Comparison of ENCODE assay signal across 29 cellular contexts in the genomic region with DNA sequence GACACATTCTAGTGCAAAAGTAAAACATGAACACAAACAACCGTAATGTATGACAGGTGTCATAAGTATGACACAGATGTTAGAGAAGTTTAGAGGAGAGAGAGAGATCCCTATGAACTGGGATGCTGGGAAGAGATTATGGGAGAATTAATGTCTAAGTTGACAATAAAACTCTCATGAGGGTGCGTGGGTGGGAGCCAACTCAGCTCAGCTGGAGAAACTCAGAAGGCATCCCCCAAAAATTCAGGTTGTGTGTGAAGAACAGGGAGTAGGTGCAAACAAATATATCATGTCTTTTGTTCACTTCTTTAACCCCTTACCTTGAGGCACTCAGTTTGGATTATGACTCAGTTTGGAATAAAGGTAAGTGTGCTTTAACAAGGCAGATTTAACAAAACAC.
"Had no signal": no experiment of that assay in that cellular context is flagged by ENCODE, and none has a peak within 500 bp of the region (broad histone marks: within the 10 kb centered on the region; RNA-seq: fewer than 3 reads in every experiment).

No MANE protein-coding gene starts in this region.

- H3K27ac ChIP-seq: breast epithelium, heart left ventricle, neutrophil, prostate gland, suprapubic skin, tibial artery, upper lobe of right lung, VCaP had no signal

- DNase-seq: activated CD4-positive, alpha-beta T cell treated with anti-CD3 and anti-CD28 coated beads, Interleukin-2, amount 10 ng/mL, durations not matched to agents 24 days and 14 days; activated CD8-positive, alpha-beta T cell treated with anti-CD3 and anti-CD28 coated beads for 36 hours; activated gamma-delta T cell treated with Interleukin-2 at 50 U/mL for 16 hours; central memory CD4-positive, alpha-beta T cell; endodermal cell; foreskin fibroblast; heart left ventricle; hypothalamus; immature natural killer cell; kidney; left colon; mammary epithelial cell; nephron progenitor cell; retina; stimulated activated CD4-positive, alpha-beta T cell treated with anti-CD3 and anti-CD28 coated beads, Interleukin-15, amount 100 ng/mL, for 24 hours; stimulated activated CD4-positive, alpha-beta T cell treated with anti-CD3 and anti-CD28 coated beads, Interleukin-2, amount 100 ng/mL, for 24 hours; stimulated activated naive CD4-positive, alpha-beta T cell; T-helper 9 cell; tibial artery; upper lobe of right lung had no signal

- H3K27ac Mint-ChIP-seq: activated CD4-positive, alpha-beta T cell treated with anti-CD3 and anti-CD28 coated beads, Interleukin-2, amount 10 ng/mL, durations not matched to agents 24 days and 14 days; activated CD8-positive, alpha-beta T cell treated with anti-CD3 and anti-CD28 coated beads for 36 hours; activated T-helper 1 cell treated with anti-CD3 and anti-CD28 coated beads, Interleukin-12 subunit alpha, Interleukin-12 subunit beta, Interleukin-2, Interleukin-4 antibody, amounts not matched to agents 30 ng/mL and 10 ng/mL and 1 ng/mL, durations not matched to agents 14 hours and 24 hours and 36 hours; dendritic cell treated with granulocyte-macrophage colony-stimulating factor and Interleukin-4, amounts not matched to agents 40 ng/mL and 50 ng/mL, for 4 days; endodermal cell; immature natural killer cell; nephron progenitor cell had no signal

- H3K4me2 ChIP-seq: smooth muscle cell had no signal

- H3K4me1 ChIP-seq: breast epithelium, prostate gland, tibial artery, upper lobe of right lung had no signal

- ATAC-seq: activated CD8-positive, alpha-beta T cell treated with anti-CD3 and anti-CD28 coated beads for 36 hours; esophagus mucosa; heart left ventricle; left colon; upper lobe of right lung had no signal

- H3K9me3 Mint-ChIP-seq: endodermal cell had no signal

- H3K27me3 Mint-ChIP-seq: activated CD4-positive, alpha-beta T cell treated with anti-CD3 and anti-CD28 coated beads, Interleukin-2, amount 10 ng/mL, durations not matched to agents 24 days and 14 days; activated CD8-positive, alpha-beta T cell treated with anti-CD3 and anti-CD28 coated beads for 36 hours; dendritic cell treated with granulocyte-macrophage colony-stimulating factor and Interleukin-4, amounts not matched to agents 40 ng/mL and 50 ng/mL, for 4 days had no signal

- H3K4me3 Mint-ChIP-seq: activated CD4-positive, alpha-beta T cell treated with anti-CD3 and anti-CD28 coated beads, Interleukin-2, amount 10 ng/mL, durations not matched to agents 24 days and 14 days; activated CD8-positive, alpha-beta T cell treated with anti-CD3 and anti-CD28 coated beads for 36 hours; activated T-helper 1 cell treated with anti-CD3 and anti-CD28 coated beads, Interleukin-12 subunit alpha, Interleukin-12 subunit beta, Interleukin-2, Interleukin-4 antibody, amounts not matched to agents 30 ng/mL and 10 ng/mL and 1 ng/mL, durations not matched to agents 14 hours and 24 hours and 36 hours; dendritic cell treated with granulocyte-macrophage colony-stimulating factor and Interleukin-4, amounts not matched to agents 40 ng/mL and 50 ng/mL, for 4 days; endodermal cell; immature natural killer cell; nephron progenitor cell had no signal

- H3K9me3 ChIP-seq: breast epithelium, heart left ventricle, neutrophil, prostate gland, suprapubic skin, tibial artery, upper lobe of right lung had no signal

- H3K27me3 ChIP-seq: breast epithelium, heart left ventricle, neutrophil, suprapubic skin, tibial artery, upper lobe of right lung had no signal

- H3K36me3 ChIP-seq: breast epithelium, heart left ventricle, neutrophil, prostate gland, suprapubic skin, tibial artery, upper lobe of right lung had no signal

- H3K4me3 ChIP-seq: breast epithelium, heart left ventricle, prostate gland, smooth muscle cell, suprapubic skin, tibial artery, upper lobe of right lung had no signal
